In the genomic region with DNA sequence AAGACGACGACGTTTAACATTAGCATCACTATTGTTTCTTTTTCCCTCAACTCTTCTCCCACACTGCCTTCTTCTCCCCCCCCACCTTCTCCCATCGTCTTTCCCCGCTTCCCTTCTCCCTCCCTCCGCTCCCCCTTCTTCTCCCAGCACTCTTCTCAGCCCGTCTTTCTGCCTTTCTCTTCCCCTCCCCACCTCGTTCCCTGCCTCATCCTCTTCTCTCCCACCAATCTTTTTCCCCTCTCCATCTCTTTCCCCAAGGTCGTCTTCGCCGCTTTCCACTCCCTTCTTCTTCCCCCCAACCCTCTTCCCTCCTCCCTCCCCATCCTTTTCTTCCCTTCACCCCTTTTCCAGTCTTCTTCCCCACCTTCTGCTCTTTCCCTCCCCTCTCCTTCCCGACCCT, we compare ENCODE assay signal across 9 cellular contexts. TPM values are rescaled to one million over a fixed set of nuclear protein-coding genes. Genes with fewer than 3 reads are reported as not detected.
A peak's percentile ranks its signal among the peaks of the same experiment; 100 is the strongest.
DNase-seq lines count a peak whose midpoint lies in the region; ATAC-seq and TF ChIP-seq lines count a peak whose summit lies in the region.
"Not testable (repeated sequence)": the region's sequence is repeated elsewhere in the genome, so short reads cannot be mapped to it uniquely, and the experiment has no call there.
"Had no signal": no experiment of that assay in that cellular context is flagged by ENCODE, and none has a peak within 500 bp of the region (broad histone marks: within the 10 kb centered on the region; RNA-seq: fewer than 3 reads in every experiment).

No MANE protein-coding gene starts in this region.

- not testable (repeated sequence) for H3K27me3 Mint-ChIP-seq in CD14-positive monocyte (ENCODE audit: low read depth in 3 of 3); activated CD4-positive, alpha-beta T cell treated with anti-CD3 and anti-CD28 coated beads, Interleukin-2, amount 10 ng/mL, durations not matched to agents 7 days and 5 days; naive B cell

- H3K36me3 Mint-ChIP-seq in CD14-positive monocyte; activated CD4-positive, alpha-beta T cell treated with anti-CD3 and anti-CD28 coated beads, Interleukin-2, amount 10 ng/mL, durations not matched to agents 7 days and 5 days (ENCODE audit: low read depth); naive B cell: not testable (repeated sequence)
- H3K36me3 Mint-ChIP-seq in stimulated activated effector memory CD8-positive, alpha-beta T cell treated with anti-CD3 and anti-CD28 coated beads, Interleukin-12 subunit alpha, Interleukin-12 subunit beta, amount 100 ng/mL, for 72 hours = peaks cover 13% of the 10 kb centered on the region

- DNase-seq in CD14-positive monocyte (ENCODE audit: low spot score); activated CD4-positive, alpha-beta T cell treated with anti-CD3 and anti-CD28 coated beads, Interleukin-2, amount 10 ng/mL, durations not matched to agents 7 days and 5 days; breast epithelium (ENCODE audit: low spot score in 2 of 2); naive B cell; stimulated activated effector memory CD8-positive, alpha-beta T cell treated with anti-CD3 and anti-CD28 coated beads, Interleukin-12 subunit alpha, Interleukin-12 subunit beta, amount 100 ng/mL, for 72 hours (ENCODE audit: low spot score in 2 of 2): not testable (repeated sequence)
- DNase-seq in H7 (peak; percentile 44), NCI-H69 (lab: John Stamatoyannopoulos, UW) (peak; percentile 61)

- 1 to 2% methylated on average over 9 to 11 of the region's 12 CpGs for WGBS in gastroesophageal sphincter (ENCODE audit: low coverage in 1 of 2), 2 donors

- H3K27ac Mint-ChIP-seq in CD14-positive monocyte; activated CD4-positive, alpha-beta T cell treated with anti-CD3 and anti-CD28 coated beads, Interleukin-2, amount 10 ng/mL, durations not matched to agents 7 days and 5 days: not testable (repeated sequence)
- H3K27ac Mint-ChIP-seq in naive B cell = peak overlapping the region in 5 of 6 donors; percentile 42 to 89 (median 65)
- H3K27ac Mint-ChIP-seq in stimulated activated effector memory CD8-positive, alpha-beta T cell treated with anti-CD3 and anti-CD28 coated beads, Interleukin-12 subunit alpha, Interleukin-12 subunit beta, amount 100 ng/mL, for 72 hours = peak overlapping the region; percentile 98

- H3K27me3 ChIP-seq in H7 (ENCODE audit: control insufficient read depth, insufficient read depth, low read length); breast epithelium; gastroesophageal sphincter: not testable (repeated sequence)

- POLR2A ChIA-PET in activated CD4-positive, alpha-beta T cell treated with anti-CD3 and anti-CD28 coated beads, Interleukin-2, amount 10 ng/mL, durations not matched to agents 7 days and 5 days (lab: Charles Lee) = not testable (repeated sequence)

- CTCF ChIA-PET in activated CD4-positive, alpha-beta T cell treated with anti-CD3 and anti-CD28 coated beads, Interleukin-2, amount 10 ng/mL, durations not matched to agents 7 days and 5 days (lab: Charles Lee) = not testable (repeated sequence)

- not testable (repeated sequence) for H3K9me3 Mint-ChIP-seq in CD14-positive monocyte; activated CD4-positive, alpha-beta T cell treated with anti-CD3 and anti-CD28 coated beads, Interleukin-2, amount 10 ng/mL, durations not matched to agents 7 days and 5 days; naive B cell; stimulated activated effector memory CD8-positive, alpha-beta T cell treated with anti-CD3 and anti-CD28 coated beads, Interleukin-12 subunit alpha, Interleukin-12 subunit beta, amount 100 ng/mL, for 72 hours

- not testable (repeated sequence) for TF ChIP-seq POLR2A in breast epithelium (IDR thresholded peaks at IDR 0.05); gastroesophageal sphincter (IDR thresholded peaks at IDR 0.05)

- H3K9me3 ChIP-seq in breast epithelium, gastroesophageal sphincter: not testable (repeated sequence)

- TF ChIP-seq EP300 in gastroesophageal sphincter (IDR thresholded peaks at IDR 0.05) = not testable (repeated sequence)

- not testable (repeated sequence) for TF ChIP-seq CTCF in CD14-positive monocyte (IDR thresholded peaks at IDR 0.05); breast epithelium (IDR thresholded peaks at IDR 0.05); gastroesophageal sphincter (IDR thresholded peaks at IDR 0.05)

- H3K4me1 Mint-ChIP-seq in CD14-positive monocyte = peaks cover 19% of the 10 kb centered on the region
- H3K4me1 Mint-ChIP-seq in activated CD4-positive, alpha-beta T cell treated with anti-CD3 and anti-CD28 coated beads, Interleukin-2, amount 10 ng/mL, durations not matched to agents 7 days and 5 days = peaks cover 22% of the 10 kb centered on the region
- peaks cover 13 to 28% (median 14%) of the 10 kb centered on the region in 3 donors for H3K4me1 Mint-ChIP-seq in naive B cell
- peaks cover 28% of the 10 kb centered on the region for H3K4me1 Mint-ChIP-seq in stimulated activated effector memory CD8-positive, alpha-beta T cell treated with anti-CD3 and anti-CD28 coated beads, Interleukin-12 subunit alpha, Interleukin-12 subunit beta, amount 100 ng/mL, for 72 hours

- H3K4me1 ChIP-seq in breast epithelium, gastroesophageal sphincter: not testable (repeated sequence)

- H3K4me3 ChIP-seq in H7 (ENCODE audit: insufficient read depth, low read depth, low read length) (peak overlapping the region; percentile 43), breast epithelium (peak overlapping the region; percentile 35 to 67 (median 58)), gastroesophageal sphincter (peak overlapping the region; percentile 55 to 57)

- H3K27ac ChIP-seq in breast epithelium (peak overlapping the region; percentile 72 to 89), gastroesophageal sphincter (peak overlapping the region in 3 of 4 donors; percentile 34 to 85 (median 84))

- not testable (repeated sequence) for ATAC-seq in gastroesophageal sphincter; naive B cell (ENCODE audit: low read depth in 2 of 2); stimulated activated effector memory CD8-positive, alpha-beta T cell treated with anti-CD3 and anti-CD28 coated beads, Interleukin-12 subunit alpha, Interleukin-12 subunit beta, amount 100 ng/mL, for 72 hours

- peak overlapping the region; percentile 89 to 99 for H3K4me3 Mint-ChIP-seq in CD14-positive monocyte
- peak overlapping the region; percentile 68 for H3K4me3 Mint-ChIP-seq in activated CD4-positive, alpha-beta T cell treated with anti-CD3 and anti-CD28 coated beads, Interleukin-2, amount 10 ng/mL, durations not matched to agents 7 days and 5 days
- peak overlapping the region; percentile 77 to 99 (median 92) for H3K4me3 Mint-ChIP-seq in naive B cell
- H3K4me3 Mint-ChIP-seq in stimulated activated effector memory CD8-positive, alpha-beta T cell treated with anti-CD3 and anti-CD28 coated beads, Interleukin-12 subunit alpha, Interleukin-12 subunit beta, amount 100 ng/mL, for 72 hours = peak overlapping the region; percentile 94

- not testable (repeated sequence) for H3K36me3 ChIP-seq in H7 (replicated peaks; ENCODE audit: control insufficient read depth, insufficient read depth, low read length); breast epithelium; gastroesophageal sphincter

- intact Hi-C loops in CD14-positive monocyte (cut with micrococcal nuclease); breast epithelium (cut with DNase I; ENCODE audit: low total_unique reads): not testable (repeated sequence)

RNA-seq across cellular contexts. Expression of gene EVPLL, which starts 33.2 kb away (rescaled TPM):
- polyA plus RNA-seq in CD14-positive monocyte = not detected
- not detected in 2 replicates for total RNA-seq in H7 (2014; rRNA removed; shearing (Covaris generic))
- not detected for total RNA-seq in activated CD4-positive, alpha-beta T cell treated with anti-CD3 and anti-CD28 coated beads, Interleukin-2, amount 10 ng/mL, durations not matched to agents 7 days and 5 days
- under 1 TPM in 2 of 3 donors, not detected in 1; 0.32 to 0.73 TPM for total RNA-seq in breast epithelium
- total RNA-seq in gastroesophageal sphincter = not detected
- polyA plus RNA-seq in naive B cell (ENCODE audit: low read depth in 6 of 6) = not detected
- total RNA-seq: pulmonary artery endothelial cell had no signal

RNA-seq across cellular contexts. Expression of gene SHMT1, which starts 47.4 kb away (rescaled TPM):
- polyA plus RNA-seq in CD14-positive monocyte (10 to 100 TPM; 16.6 to 17.9 TPM), naive B cell (ENCODE audit: low read depth in 6 of 6) (10 to 100 TPM in 5 of 6 donors, 1 to 10 TPM in 1; 9.1 to 18.0 (median 15.8) TPM)
- total RNA-seq in H7 (2014; rRNA removed; shearing (Covaris generic)) = 76.3 and 85.7 TPM in 2 replicates
- 10 to 100 TPM; 49.9 to 51.8 TPM for total RNA-seq in activated CD4-positive, alpha-beta T cell treated with anti-CD3 and anti-CD28 coated beads, Interleukin-2, amount 10 ng/mL, durations not matched to agents 7 days and 5 days
- total RNA-seq in breast epithelium (100 to 1,000 TPM in 1 of 3 donors, 10 to 100 TPM in 2; 38.3 to 144 (median 47.1) TPM), gastroesophageal sphincter (10 to 100 TPM; 16.3 to 30.3 (median 21.1) TPM)
